ENCODE assay signal across 1 cellular context in genomic region chr1:212030936-212031528, GRCh38.
TF ChIP-seq lines count a peak whose summit lies in the region.

No MANE protein-coding gene starts in this region.

TF ChIP-seq in IMR-90, 13 proteins besides CTCF, POLR2A, EP300 and RAD21:
- TF ChIP-seq CEBPB (IDR thresholded peaks at IDR 0.05; ENCODE audit: low read depth, low read length), result peak; percentile 97
- no peak for TF ChIP-seq MAZ (IDR thresholded peaks at IDR 0.05; ENCODE audit: borderline replicate concordance, low read depth, low read length)
- TF ChIP-seq CHD1 (IDR thresholded peaks at IDR 0.05; ENCODE audit: low read depth, low read length), result no peak
- TF ChIP-seq BHLHE40 (IDR thresholded peaks at IDR 0.05; ENCODE audit: low read depth, low read length), result 0 out of 2 replicates have a peak, but pooled peaks have one; percentile 6
- TF ChIP-seq FOS (IDR thresholded peaks at IDR 0.05; ENCODE audit: low read depth, low read length), result peak; percentile 89
- no peak for TF ChIP-seq ELK1 (IDR thresholded peaks at IDR 0.05; ENCODE audit: borderline replicate concordance, low read depth, low read length)
- TF ChIP-seq USF2 (IDR thresholded peaks at IDR 0.05; ENCODE audit: low read depth, low read length), result no peak
- TF ChIP-seq SMC3 (IDR thresholded peaks at IDR 0.05; ENCODE audit: low read depth, low read length), result no peak
